ENCODE assay signal across 8 cellular contexts in the genomic region with DNA sequence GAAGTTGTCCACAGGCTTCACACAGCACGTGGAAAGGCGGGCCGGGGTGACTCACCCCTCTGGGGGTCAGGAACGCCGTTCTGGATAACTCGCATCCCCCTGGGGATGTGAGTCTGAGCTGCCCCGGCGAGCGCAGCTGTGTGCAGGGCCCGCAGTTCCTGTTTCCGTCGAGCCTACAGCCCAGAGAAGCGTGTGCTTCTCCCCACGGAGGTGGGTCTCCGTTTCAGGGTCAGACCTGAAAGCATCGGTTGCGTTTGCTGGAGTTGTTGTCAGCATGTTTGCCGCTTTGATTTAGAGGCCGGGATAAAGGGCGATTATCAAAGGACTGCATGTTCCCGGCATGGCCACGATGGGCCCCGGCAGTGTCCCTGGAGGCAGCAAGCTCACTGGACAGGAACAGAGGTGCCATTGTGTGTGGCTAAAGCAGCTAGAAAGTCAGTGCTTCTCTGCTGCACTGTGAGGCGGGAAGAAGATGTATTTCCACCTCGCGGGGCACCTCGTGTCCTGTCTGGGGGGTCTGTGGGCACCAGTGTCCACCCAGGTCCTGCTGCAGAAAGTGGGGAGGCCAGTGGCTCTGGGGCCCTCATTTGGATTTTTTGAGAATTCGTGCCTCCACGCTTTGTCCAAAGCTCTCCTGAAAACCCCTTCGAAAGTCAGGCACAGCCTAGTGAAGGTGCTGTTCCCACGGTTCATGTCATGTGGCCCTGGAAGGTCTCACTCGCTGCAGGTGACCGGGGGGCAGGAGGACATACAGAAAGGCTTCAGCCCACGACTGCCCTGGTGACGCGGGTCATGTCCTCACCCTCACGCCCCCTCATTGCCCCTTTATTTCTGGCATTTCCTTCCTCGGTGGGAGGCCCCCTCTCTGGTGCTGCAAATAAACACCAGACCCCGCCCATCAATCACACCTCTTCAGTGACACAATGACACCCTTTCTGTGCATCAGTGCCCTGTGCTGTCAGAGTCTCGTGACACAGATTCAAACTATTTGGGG. TPM values are rescaled to one million over a fixed set of nuclear protein-coding genes. Genes with fewer than 3 reads are reported as not detected.
A peak's percentile ranks its signal among the peaks of the same experiment; 100 is the strongest.
DNase-seq lines count a peak whose midpoint lies in the region; ATAC-seq and TF ChIP-seq lines count a peak whose summit lies in the region.

No MANE protein-coding gene starts in this region.

- DNase-seq in heart left ventricle (peak; percentile 23 to 80 (median 59)), stromal cell of bone marrow (ENCODE audit: low read depth) (peak; percentile 23), HuH-7.5 (ENCODE audit: low spot score) (no peak), lower leg skin (ENCODE audit: low spot score in 2 of 2) (no peak)
- DNase-seq in stimulated activated CD4-positive, alpha-beta T cell treated with anti-CD3 and anti-CD28 coated beads, Interleukin-1b, Interleukin-23, amount 100 ng/mL, for 48 hours: no peak

- no peaks in the 10 kb centered on the region for H3K9me3 ChIP-seq in heart left ventricle

- no peak for TF ChIP-seq POLR2A in heart left ventricle (IDR thresholded peaks at IDR 0.05)
- no peak for TF ChIP-seq POLR2A in lower leg skin (IDR thresholded peaks at IDR 0.05)

- ATAC-seq in GM18519 (IDR thresholded peaks at IDR 0.05; ENCODE audit: low FRiP score, unreplicated experiment) (peak; percentile 60), HG02610 (IDR thresholded peaks at IDR 0.05; ENCODE audit: unreplicated experiment) (peak; percentile 77), heart left ventricle (peak in 3 of 4 donors; percentile 69 to 83 (median 74))

- intact Hi-C loops in heart left ventricle (cut with DNase I): no loop called here
- intact Hi-C loops in lower leg skin (cut with DNase I; ENCODE audit: low total_unique reads): no loop called here

- no peaks in the 10 kb centered on the region for H3K36me3 ChIP-seq in heart left ventricle

- peak overlapping the region in 4 of 12 donors; percentile 5 to 59 (median 15) for H3K27ac ChIP-seq in heart left ventricle

- TF ChIP-seq CTCF in heart left ventricle (IDR thresholded peaks at IDR 0.05) (no peak), lower leg skin (IDR thresholded peaks at IDR 0.05) (no peak)

- peaks cover 0 to 21% (median 3%) of the 10 kb centered on the region in 12 donors for H3K4me1 ChIP-seq in heart left ventricle

- no peaks in the 10 kb centered on the region for H3K27me3 ChIP-seq in heart left ventricle

- 41 to 48% (median 45%) methylated on average over 36 to 40 of the region's 40 CpGs for WGBS in heart left ventricle, 4 donors
- WGBS in lower leg skin, 2 donors: 56 to 57% methylated on average over 35 to 40 of the region's 40 CpGs

- H3K4me3 ChIP-seq in heart left ventricle: peak overlapping the region in 7 of 12 donors; percentile 1 to 27 (median 19)
- H3K4me3 ChIP-seq in lower leg skin (ENCODE audit: low read depth, poor library complexity, severe bottlenecking): no peak overlapping the region

TF ChIP-seq in PFSK-1, 5 proteins besides CTCF, POLR2A, EP300 and RAD21:
- TF ChIP-seq FOXP2 (optimal IDR thresholded peaks at IDR 0.05; ENCODE audit: borderline replicate concordance, extremely low read depth, extremely low read length, insufficient read depth): peak; percentile 74
- TF ChIP-seq, protein P1, sequence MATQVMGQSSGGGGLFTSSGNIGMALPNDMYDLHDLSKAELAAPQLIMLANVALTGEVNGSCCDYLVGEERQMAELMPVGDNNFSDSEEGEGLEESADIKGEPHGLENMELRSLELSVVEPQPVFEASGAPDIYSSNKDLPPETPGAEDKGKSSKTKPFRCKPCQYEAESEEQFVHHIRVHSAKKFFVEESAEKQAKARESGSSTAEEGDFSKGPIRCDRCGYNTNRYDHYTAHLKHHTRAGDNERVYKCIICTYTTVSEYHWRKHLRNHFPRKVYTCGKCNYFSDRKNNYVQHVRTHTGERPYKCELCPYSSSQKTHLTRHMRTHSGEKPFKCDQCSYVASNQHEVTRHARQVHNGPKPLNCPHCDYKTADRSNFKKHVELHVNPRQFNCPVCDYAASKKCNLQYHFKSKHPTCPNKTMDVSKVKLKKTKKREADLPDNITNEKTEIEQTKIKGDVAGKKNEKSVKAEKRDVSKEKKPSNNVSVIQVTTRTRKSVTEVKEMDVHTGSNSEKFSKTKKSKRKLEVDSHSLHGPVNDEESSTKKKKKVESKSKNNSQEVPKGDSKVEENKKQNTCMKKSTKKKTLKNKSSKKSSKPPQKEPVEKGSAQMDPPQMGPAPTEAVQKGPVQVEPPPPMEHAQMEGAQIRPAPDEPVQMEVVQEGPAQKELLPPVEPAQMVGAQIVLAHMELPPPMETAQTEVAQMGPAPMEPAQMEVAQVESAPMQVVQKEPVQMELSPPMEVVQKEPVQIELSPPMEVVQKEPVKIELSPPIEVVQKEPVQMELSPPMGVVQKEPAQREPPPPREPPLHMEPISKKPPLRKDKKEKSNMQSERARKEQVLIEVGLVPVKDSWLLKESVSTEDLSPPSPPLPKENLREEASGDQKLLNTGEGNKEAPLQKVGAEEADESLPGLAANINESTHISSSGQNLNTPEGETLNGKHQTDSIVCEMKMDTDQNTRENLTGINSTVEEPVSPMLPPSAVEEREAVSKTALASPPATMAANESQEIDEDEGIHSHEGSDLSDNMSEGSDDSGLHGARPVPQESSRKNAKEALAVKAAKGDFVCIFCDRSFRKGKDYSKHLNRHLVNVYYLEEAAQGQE (IDR thresholded peaks at IDR 0.05; ENCODE audit: insufficient read depth in 1 of 2, low read depth in 2 of 2, low read length in 2 of 2): no peak
- TF ChIP-seq SIN3A (IDR thresholded peaks at IDR 0.05; ENCODE audit: borderline replicate concordance, insufficient read depth, low read length): peak; percentile 13; the same call in 1 of the 2 replicates
- no peak for TF ChIP-seq TAF1 (IDR thresholded peaks at IDR 0.05; ENCODE audit: borderline replicate concordance, insufficient read depth, low read length)
- TF ChIP-seq POLR2AphosphoS5 (IDR thresholded peaks at IDR 0.05; ENCODE audit: low read depth, low read length): no peak

RNA-seq across cellular contexts. Expression of a gene that starts 27.4 kb away (rescaled TPM):
- polyA plus RNA-seq in PFSK-1 (2012; ENCODE audit: insufficient read length, low read depth): 171 TPM
- total RNA-seq in heart left ventricle: 100 to 1,000 TPM in 7 of 9 donors, 10 to 100 TPM in 2; 92.0 to 161 (median 117) TPM
- polyA plus RNA-seq in heart left ventricle: 100 to 1,000 TPM in 1 of 2 donors, 10 to 100 TPM in 1; 20.0 to 167 TPM
- total RNA-seq in lower leg skin: 100 to 1,000 TPM; 219 to 281 (median 241) TPM

RNA-seq across cellular contexts. Expression of a gene that starts 49.1 kb away (rescaled TPM):
- 19.2 TPM for polyA plus RNA-seq in PFSK-1 (2012; ENCODE audit: insufficient read length, low read depth)
- total RNA-seq in heart left ventricle (1 to 10 TPM; 1.7 to 5.0 (median 2.9) TPM), lower leg skin (10 to 100 TPM in 3 of 4 donors, 1 to 10 TPM in 1; 9.0 to 23.3 (median 16.6) TPM)
- polyA plus RNA-seq in heart left ventricle: 1 to 10 TPM; 2.0 to 2.7 TPM

RNA-seq across cellular contexts. Expression of a gene that starts 49.4 kb away (rescaled TPM):
- polyA plus RNA-seq in PFSK-1 (2012; ENCODE audit: insufficient read length, low read depth): 69.4 TPM
- 100 to 1,000 TPM in 2 of 9 donors, 10 to 100 TPM in 7; 57.4 to 111 (median 83.5) TPM for total RNA-seq in heart left ventricle
- 10 to 100 TPM; 59.1 to 84.4 TPM for polyA plus RNA-seq in heart left ventricle
- total RNA-seq in lower leg skin: 100 to 1,000 TPM in 1 of 4 donors, 10 to 100 TPM in 3; 76.0 to 100 (median 92.2) TPM

Comparison
In these comparisons a context has a peak if more than half of its experiments do, and no peak if none do; other contexts are left out.
1. DNase-seq: peak in heart left ventricle (5 of 5) and stromal cell of bone marrow (single experiment); none in HuH-7.5 (single experiment), stimulated activated CD4-positive, alpha-beta T cell treated with anti-CD3 and anti-CD28 coated beads, Interleukin-1b, Interleukin-23, amount 100 ng/mL, for 48 hours (single experiment) and lower leg skin (0 of 2).
2. Peak in every context shown above with its lines, with median percentiles within 50 percentile points of each other: ATAC-seq.